In the genomic region with DNA sequence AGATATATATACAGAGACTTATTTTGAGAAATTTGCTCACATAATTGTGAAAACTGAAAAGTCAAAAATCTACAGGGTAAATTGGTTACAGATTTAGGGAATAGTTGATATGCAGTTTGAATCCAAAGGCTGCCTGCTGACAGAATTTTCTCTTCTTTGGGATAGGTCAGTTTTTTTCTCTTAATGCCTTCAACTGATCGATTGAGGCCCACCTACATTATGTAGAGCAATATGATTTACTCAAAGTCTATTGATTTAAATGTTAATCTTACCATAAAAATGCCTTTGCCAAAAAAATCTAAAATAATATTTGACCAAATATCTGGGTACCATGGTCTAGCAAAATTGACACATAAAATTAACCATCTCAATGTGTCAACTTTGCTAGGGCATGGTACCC, we compare ENCODE assay signal across 9 cellular contexts. TPM values are rescaled to one million over a fixed set of nuclear protein-coding genes. Genes with fewer than 3 reads are reported as not detected.
"Had no signal": no experiment of that assay in that cellular context is flagged by ENCODE, and none has a peak within 500 bp of the region (broad histone marks: within the 10 kb centered on the region; RNA-seq: fewer than 3 reads in every experiment).

No MANE protein-coding gene starts in this region.

- ATAC-seq: GM12878 had no signal

- FAIRE-seq: G401.6, GM12878, GM12891, GM12892, GM18507, GM19239 had no signal

- H3K4me3 ChIP-seq: GM12878 had no signal

- DNase-seq: GDM1, GF-D8 had no signal

RNA-seq across cellular contexts. Expression of gene GHR, which starts 3.9 kb away (rescaled TPM):
- total RNA-seq: G401 had no signal
